1 cellular context compared by ENCODE assay signal in the genomic region with DNA sequence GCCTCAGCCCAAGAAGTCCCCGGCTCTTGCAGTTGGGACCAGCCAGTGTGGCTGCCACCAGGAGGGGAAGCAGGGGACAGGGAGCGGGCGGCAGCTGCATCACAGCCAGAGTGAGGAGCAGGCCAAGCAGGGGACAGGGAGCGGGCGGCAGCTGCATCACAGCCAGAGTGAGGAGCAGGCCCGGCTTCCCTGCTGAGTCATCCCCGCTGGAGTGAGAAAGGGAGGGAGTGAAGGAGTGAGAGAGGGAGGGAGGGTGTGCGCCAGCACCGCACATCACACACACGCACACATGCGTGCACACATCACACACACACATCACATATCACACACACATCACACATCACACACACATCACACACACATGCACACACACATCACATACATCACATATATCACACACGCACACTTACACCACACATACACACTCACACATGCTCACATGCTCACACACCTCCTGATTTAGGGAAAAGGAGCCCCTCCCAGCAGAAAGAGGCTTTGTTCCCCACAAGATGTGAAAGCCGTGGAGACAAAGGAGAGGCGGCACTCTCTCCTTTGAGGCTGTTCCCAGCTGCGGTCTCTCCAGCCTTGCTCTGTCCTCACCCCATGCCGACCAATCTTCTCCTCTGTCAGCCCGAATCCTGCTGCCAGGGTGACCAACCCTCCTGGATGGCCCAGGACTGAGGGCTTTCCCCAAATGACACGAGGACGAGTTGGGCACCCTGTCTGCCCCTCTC.
TF ChIP-seq lines count a peak whose summit lies in the region.

No MANE protein-coding gene starts in this region.

TF ChIP-seq in HepG2, 621 proteins besides CTCF, POLR2A, EP300 and RAD21:
- TF ChIP-seq YEATS4 (CRISPR knock-in tag; IDR thresholded peaks at IDR 0.05; ENCODE audit: borderline replicate concordance) (no peak), FOSL2 (CRISPR knock-in tag; IDR thresholded peaks at IDR 0.05) (peak; percentile 62), CEBPZ (IDR thresholded peaks at IDR 0.05; ENCODE audit: low read length) (no peak), MAFK (conservative IDR thresholded peaks at IDR 0.05 in 1 of 2, IDR thresholded peaks at IDR 0.05 in 1 of 2; ENCODE audit: low read length in 2 of 2) (peak in 1 of 2 experiments; percentile 25; a peak in 1 of 4 replicates), CEBPG (CRISPR knock-in tag; IDR thresholded peaks at IDR 0.05) (no peak), EZH2 (conservative IDR thresholded peaks at IDR 0.05; ENCODE audit: low read depth, low read length) (no peak), ZFX (CRISPR knock-in tag; IDR thresholded peaks at IDR 0.05; ENCODE audit: low read depth) (0 out of 2 replicates have a peak, but pooled peaks have one; percentile 24), ZNF747 (CRISPR knock-in tag; IDR thresholded peaks at IDR 0.05; ENCODE audit: borderline replicate concordance) (no peak), NFE2 (CRISPR knock-in tag; IDR thresholded peaks at IDR 0.05) (peak; percentile 73; the same call in 1 of the 2 replicates), KLF6 (CRISPR knock-in tag; IDR thresholded peaks at IDR 0.05) (no peak), ZNF230 (CRISPR knock-in tag; IDR thresholded peaks at IDR 0.05) (no peak), ZNF354B (CRISPR knock-in tag; IDR thresholded peaks at IDR 0.05) (no peak), PRDM4 (CRISPR knock-in tag; IDR thresholded peaks at IDR 0.05; ENCODE audit: borderline replicate concordance) (no peak), NFE2L2 (IDR thresholded peaks at IDR 0.05; ENCODE audit: low read length) (peak; percentile 46; the same call in 1 of the 2 replicates), FOXP1 (IDR thresholded peaks at IDR 0.05) (0 out of 2 replicates have a peak, but pooled peaks have one; percentile 21), FOXP1 (CRISPR knock-in tag; IDR thresholded peaks at IDR 0.05) (no peak), ZNF766 (CRISPR knock-in tag; IDR thresholded peaks at IDR 0.05; ENCODE audit: borderline replicate concordance) (no peak)
- TF ChIP-seq, protein P1, sequence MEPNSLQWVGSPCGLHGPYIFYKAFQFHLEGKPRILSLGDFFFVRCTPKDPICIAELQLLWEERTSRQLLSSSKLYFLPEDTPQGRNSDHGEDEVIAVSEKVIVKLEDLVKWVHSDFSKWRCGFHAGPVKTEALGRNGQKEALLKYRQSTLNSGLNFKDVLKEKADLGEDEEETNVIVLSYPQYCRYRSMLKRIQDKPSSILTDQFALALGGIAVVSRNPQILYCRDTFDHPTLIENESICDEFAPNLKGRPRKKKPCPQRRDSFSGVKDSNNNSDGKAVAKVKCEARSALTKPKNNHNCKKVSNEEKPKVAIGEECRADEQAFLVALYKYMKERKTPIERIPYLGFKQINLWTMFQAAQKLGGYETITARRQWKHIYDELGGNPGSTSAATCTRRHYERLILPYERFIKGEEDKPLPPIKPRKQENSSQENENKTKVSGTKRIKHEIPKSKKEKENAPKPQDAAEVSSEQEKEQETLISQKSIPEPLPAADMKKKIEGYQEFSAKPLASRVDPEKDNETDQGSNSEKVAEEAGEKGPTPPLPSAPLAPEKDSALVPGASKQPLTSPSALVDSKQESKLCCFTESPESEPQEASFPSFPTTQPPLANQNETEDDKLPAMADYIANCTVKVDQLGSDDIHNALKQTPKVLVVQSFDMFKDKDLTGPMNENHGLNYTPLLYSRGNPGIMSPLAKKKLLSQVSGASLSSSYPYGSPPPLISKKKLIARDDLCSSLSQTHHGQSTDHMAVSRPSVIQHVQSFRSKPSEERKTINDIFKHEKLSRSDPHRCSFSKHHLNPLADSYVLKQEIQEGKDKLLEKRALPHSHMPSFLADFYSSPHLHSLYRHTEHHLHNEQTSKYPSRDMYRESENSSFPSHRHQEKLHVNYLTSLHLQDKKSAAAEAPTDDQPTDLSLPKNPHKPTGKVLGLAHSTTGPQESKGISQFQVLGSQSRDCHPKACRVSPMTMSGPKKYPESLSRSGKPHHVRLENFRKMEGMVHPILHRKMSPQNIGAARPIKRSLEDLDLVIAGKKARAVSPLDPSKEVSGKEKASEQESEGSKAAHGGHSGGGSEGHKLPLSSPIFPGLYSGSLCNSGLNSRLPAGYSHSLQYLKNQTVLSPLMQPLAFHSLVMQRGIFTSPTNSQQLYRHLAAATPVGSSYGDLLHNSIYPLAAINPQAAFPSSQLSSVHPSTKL (CRISPR knock-in tag; IDR thresholded peaks at IDR 0.05), result no peak
